8 cellular contexts compared by ENCODE assay signal in the genomic region with DNA sequence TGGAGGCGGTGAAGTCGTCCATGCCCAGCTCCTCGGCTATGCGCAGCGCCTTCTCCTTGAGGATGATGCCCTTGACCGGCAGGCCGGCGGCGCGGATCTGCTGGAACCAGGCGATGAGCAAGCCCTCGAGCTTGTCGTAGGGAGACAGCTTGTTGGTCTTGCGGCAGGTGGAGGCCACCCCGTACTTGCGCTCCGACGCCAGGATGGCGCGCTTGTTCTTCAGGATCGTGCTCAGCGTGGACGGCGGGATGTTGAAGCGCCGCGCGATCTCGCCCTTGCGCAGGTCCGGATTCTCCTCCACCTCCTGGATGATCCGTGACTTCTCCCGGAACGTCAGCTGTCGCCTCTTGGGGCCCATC. TPM values are rescaled to one million over a fixed set of nuclear protein-coding genes. Genes with fewer than 3 reads are reported as not detected.
A peak's percentile ranks its signal among the peaks of the same experiment; 100 is the strongest.
DNase-seq lines count a peak whose midpoint lies in the region; ATAC-seq and TF ChIP-seq lines count a peak whose summit lies in the region.

No MANE protein-coding gene starts in this region.

- no peaks in the 10 kb centered on the region for H3K9me3 Mint-ChIP-seq in activated CD4-positive, alpha-beta T cell treated with anti-CD3 and anti-CD28 coated beads for 36 hours (ENCODE audit: low read depth)
- no peaks in the 10 kb centered on the region for H3K9me3 Mint-ChIP-seq in activated naive CD8-positive, alpha-beta T cell treated with anti-CD3 and anti-CD28 coated beads, Interleukin-2, amount 10 ng/mL, durations not matched to agents 7 days and 5 days

- CTCF ChIA-PET in activated CD4-positive, alpha-beta T cell treated with anti-CD3 and anti-CD28 coated beads for 36 hours (lab: Charles Lee): interaction anchor here (0.6 to 6.3 kb wide), 7 partner anchors 13 to 307 kb away, joined by 3 to 44 read pairs (median 4); partner anchors contain the start of genes ADISSP and AP5S1

- peaks cover 45% of the 10 kb centered on the region for H3K4me1 Mint-ChIP-seq in activated CD4-positive, alpha-beta T cell treated with anti-CD3 and anti-CD28 coated beads for 36 hours
- peaks cover 32% of the 10 kb centered on the region for H3K4me1 Mint-ChIP-seq in activated naive CD8-positive, alpha-beta T cell treated with anti-CD3 and anti-CD28 coated beads, Interleukin-2, amount 10 ng/mL, durations not matched to agents 7 days and 5 days

- peaks cover 6% of the 10 kb centered on the region for H3K36me3 ChIP-seq in left ventricle myocardium inferior

- peaks cover 13% of the 10 kb centered on the region for H3K36me3 Mint-ChIP-seq in activated CD4-positive, alpha-beta T cell treated with anti-CD3 and anti-CD28 coated beads for 36 hours (ENCODE audit: low read depth)
- H3K36me3 Mint-ChIP-seq in activated naive CD8-positive, alpha-beta T cell treated with anti-CD3 and anti-CD28 coated beads, Interleukin-2, amount 10 ng/mL, durations not matched to agents 7 days and 5 days: peaks cover 5% of the 10 kb centered on the region

- peak overlapping the region; percentile 81 for H3K4me3 ChIP-seq in left ventricle myocardium inferior

- peak overlapping the region; percentile 77 for H3K4me3 Mint-ChIP-seq in activated CD4-positive, alpha-beta T cell treated with anti-CD3 and anti-CD28 coated beads for 36 hours
- peak overlapping the region; percentile 78 for H3K4me3 Mint-ChIP-seq in activated naive CD8-positive, alpha-beta T cell treated with anti-CD3 and anti-CD28 coated beads, Interleukin-2, amount 10 ng/mL, durations not matched to agents 7 days and 5 days

- H3K27me3 ChIP-seq in left ventricle myocardium inferior (ENCODE audit: low read depth): no peaks in the 10 kb centered on the region

- H3K27ac Mint-ChIP-seq in activated CD4-positive, alpha-beta T cell treated with anti-CD3 and anti-CD28 coated beads for 36 hours: peak overlapping the region; percentile 84
- peak overlapping the region; percentile 65 for H3K27ac Mint-ChIP-seq in activated naive CD8-positive, alpha-beta T cell treated with anti-CD3 and anti-CD28 coated beads, Interleukin-2, amount 10 ng/mL, durations not matched to agents 7 days and 5 days

- intact Hi-C loops in activated CD4-positive, alpha-beta T cell treated with anti-CD3 and anti-CD28 coated beads for 36 hours (cut with DNase I, micrococcal nuclease): loop anchor here (1.0 to 5.0 kb wide), 10 partner anchors 9 to 299 kb away; partner anchors contain the start of genes AP5S1 (in 2 of the 2), ADISSP (in 1 of the 2), MAVS (in 1 of the 2) and PANK2 (in 1 of the 2)
- intact Hi-C loops in left ventricle myocardium inferior (cut with micrococcal nuclease): no loop called here

- TF ChIP-seq CTCF in left ventricle myocardium inferior (IDR thresholded peaks at IDR 0.05; ENCODE audit: borderline replicate concordance): no peak

- peak; percentile 69 for DNase-seq in activated CD4-positive, alpha-beta T cell treated with anti-CD3 and anti-CD28 coated beads for 36 hours
- DNase-seq in activated CD4-positive, alpha-beta T cell treated with anti-CD3 and anti-CD28 coated beads for 1 hour: no peak
- DNase-seq in NCI-H510A treated with DMSO at 0.1 percent for 48 hours (lab: John Stamatoyannopoulos, UW): peak; percentile 39
- DNase-seq in activated naive CD8-positive, alpha-beta T cell treated with anti-CD3 and anti-CD28 coated beads, Interleukin-2, amount 10 ng/mL, durations not matched to agents 7 days and 5 days: peak; percentile 58
- peak; percentile 62 for DNase-seq in left ventricle myocardium inferior
- DNase-seq in retina: peak; percentile 81

- POLR2A ChIA-PET in activated CD4-positive, alpha-beta T cell treated with anti-CD3 and anti-CD28 coated beads for 36 hours (lab: Charles Lee): interaction anchor here (1.2 to 2.4 kb wide), 4 partner anchors 14 to 32 kb away, joined by 4 to 7 read pairs (median 4); partner anchors contain the start of gene ADISSP
- POLR2A ChIA-PET in activated naive CD8-positive, alpha-beta T cell treated with anti-CD3 and anti-CD28 coated beads, Interleukin-2, amount 10 ng/mL, durations not matched to agents 7 days and 5 days (lab: Charles Lee): interaction anchor here (0.6 to 3.7 kb wide), 11 partner anchors 8 to 102 kb away, joined by 3 to 52 read pairs (median 7); partner anchors contain the start of genes ADISSP, AP5S1 and CDC25B

- no peaks in the 10 kb centered on the region for H3K27me3 Mint-ChIP-seq in activated CD4-positive, alpha-beta T cell treated with anti-CD3 and anti-CD28 coated beads for 36 hours
- H3K27me3 Mint-ChIP-seq in activated naive CD8-positive, alpha-beta T cell treated with anti-CD3 and anti-CD28 coated beads, Interleukin-2, amount 10 ng/mL, durations not matched to agents 7 days and 5 days: peaks cover 7% of the 10 kb centered on the region

- peaks cover 45% of the 10 kb centered on the region for H3K4me1 ChIP-seq in left ventricle myocardium inferior

- H3K27ac ChIP-seq in left ventricle myocardium inferior (replicated peaks): peak overlapping the region; percentile 92

- no peaks in the 10 kb centered on the region for H3K9me3 ChIP-seq in left ventricle myocardium inferior (replicated peaks)

- ATAC-seq in activated CD4-positive, alpha-beta T cell treated with anti-CD3 and anti-CD28 coated beads for 36 hours: peak; percentile 32
- peak; percentile 31 for ATAC-seq in HG02759 (IDR thresholded peaks at IDR 0.05; ENCODE audit: unreplicated experiment)
- ATAC-seq in activated naive CD8-positive, alpha-beta T cell treated with anti-CD3 and anti-CD28 coated beads, Interleukin-2, amount 10 ng/mL, durations not matched to agents 7 days and 5 days (ENCODE audit: low read depth): peak; percentile 25
- ATAC-seq in HG03439 (IDR thresholded peaks at IDR 0.05; ENCODE audit: unreplicated experiment): no peak

RNA-seq across cellular contexts. Expression of gene CENPB, which starts 0.4 kb away (rescaled TPM):
- total RNA-seq in activated CD4-positive, alpha-beta T cell treated with anti-CD3 and anti-CD28 coated beads for 36 hours: 10 to 100 TPM; 46.2 to 48.3 TPM
- total RNA-seq in activated naive CD8-positive, alpha-beta T cell treated with anti-CD3 and anti-CD28 coated beads, Interleukin-2, amount 10 ng/mL, durations not matched to agents 7 days and 5 days: 10 to 100 TPM; 63.3 to 65.7 TPM
- total RNA-seq in left ventricle myocardium inferior: 70.7 TPM

RNA-seq across cellular contexts. Expression of gene SPEF1, which starts 4.9 kb away (rescaled TPM):
- under 1 TPM in 1 of 2 experiments, not detected in 1; 0.14 TPM for total RNA-seq in activated CD4-positive, alpha-beta T cell treated with anti-CD3 and anti-CD28 coated beads for 36 hours
- not detected for total RNA-seq in activated naive CD8-positive, alpha-beta T cell treated with anti-CD3 and anti-CD28 coated beads, Interleukin-2, amount 10 ng/mL, durations not matched to agents 7 days and 5 days
- total RNA-seq in left ventricle myocardium inferior: 0.33 TPM

RNA-seq across cellular contexts. Expression of gene CDC25B, which starts 10.0 kb away (rescaled TPM):
- 10 to 100 TPM; 79.8 to 96.2 TPM for total RNA-seq in activated CD4-positive, alpha-beta T cell treated with anti-CD3 and anti-CD28 coated beads for 36 hours
- 100 to 1,000 TPM; 263 to 264 TPM for total RNA-seq in activated naive CD8-positive, alpha-beta T cell treated with anti-CD3 and anti-CD28 coated beads, Interleukin-2, amount 10 ng/mL, durations not matched to agents 7 days and 5 days
- 8.1 TPM for total RNA-seq in left ventricle myocardium inferior

RNA-seq across cellular contexts. Expression of gene ADISSP, which starts 18.6 kb away (rescaled TPM):
- total RNA-seq in activated CD4-positive, alpha-beta T cell treated with anti-CD3 and anti-CD28 coated beads for 36 hours: 10 to 100 TPM; 46.5 to 57.3 TPM
- 10 to 100 TPM; 21.9 to 22.1 TPM for total RNA-seq in activated naive CD8-positive, alpha-beta T cell treated with anti-CD3 and anti-CD28 coated beads, Interleukin-2, amount 10 ng/mL, durations not matched to agents 7 days and 5 days
- 10.2 TPM for total RNA-seq in left ventricle myocardium inferior

RNA-seq across cellular contexts. Expression of gene AP5S1, which starts 34.2 kb away (rescaled TPM):
- 10 to 100 TPM in 1 of 2 experiments, 1 to 10 TPM in 1; 9.1 to 11.3 TPM for total RNA-seq in activated CD4-positive, alpha-beta T cell treated with anti-CD3 and anti-CD28 coated beads for 36 hours
- 10 to 100 TPM; 11.1 to 12.5 TPM for total RNA-seq in activated naive CD8-positive, alpha-beta T cell treated with anti-CD3 and anti-CD28 coated beads, Interleukin-2, amount 10 ng/mL, durations not matched to agents 7 days and 5 days
- 11.3 TPM for total RNA-seq in left ventricle myocardium inferior
